In the genomic region with DNA sequence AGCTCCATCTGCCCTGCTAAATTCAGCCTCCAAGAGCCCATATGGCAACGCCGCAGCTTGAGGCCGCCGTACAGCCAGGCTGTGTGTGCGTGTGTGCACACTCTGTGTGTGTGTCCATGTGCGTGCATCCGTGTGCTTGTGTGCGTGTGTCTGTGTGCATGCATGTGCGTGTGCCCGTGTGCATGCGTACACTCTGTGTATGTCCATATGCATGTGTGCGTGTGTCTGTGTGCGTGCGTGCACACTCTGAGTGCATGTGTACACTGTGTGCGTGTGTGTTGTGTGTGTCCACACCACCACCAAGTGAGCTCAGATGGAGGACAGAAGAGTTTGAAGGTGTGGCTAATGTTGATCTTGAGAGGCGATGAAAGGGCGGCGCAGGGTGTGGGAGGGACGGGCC, we compare ENCODE assay signal across 2 cellular contexts.
TF ChIP-seq lines count a peak whose summit lies in the region.

No MANE protein-coding gene starts in this region.

TF ChIP-seq in HEK293, 187 proteins besides CTCF, POLR2A, EP300 and RAD21 (continued from another document):
- no peak for TF ChIP-seq ZSCAN30 (tag by site-specific recombination; IDR thresholded peaks at IDR 0.05)
- TF ChIP-seq ZNF747 (tag by site-specific recombination; IDR thresholded peaks at IDR 0.05) = no peak
TF ChIP-seq in HEK293: peak in this region for 1.

TF ChIP-seq in GM12878, 131 proteins besides CTCF, POLR2A, EP300 and RAD21:
- TF ChIP-seq, protein P1, sequence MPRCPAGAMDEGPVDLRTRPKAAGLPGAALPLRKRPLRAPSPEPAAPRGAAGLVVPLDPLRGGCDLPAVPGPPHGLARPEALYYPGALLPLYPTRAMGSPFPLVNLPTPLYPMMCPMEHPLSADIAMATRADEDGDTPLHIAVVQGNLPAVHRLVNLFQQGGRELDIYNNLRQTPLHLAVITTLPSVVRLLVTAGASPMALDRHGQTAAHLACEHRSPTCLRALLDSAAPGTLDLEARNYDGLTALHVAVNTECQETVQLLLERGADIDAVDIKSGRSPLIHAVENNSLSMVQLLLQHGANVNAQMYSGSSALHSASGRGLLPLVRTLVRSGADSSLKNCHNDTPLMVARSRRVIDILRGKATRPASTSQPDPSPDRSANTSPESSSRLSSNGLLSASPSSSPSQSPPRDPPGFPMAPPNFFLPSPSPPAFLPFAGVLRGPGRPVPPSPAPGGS (IDR thresholded peaks at IDR 0.05; ENCODE audit: borderline replicate concordance, insufficient read depth, low read depth, low read length, poor library complexity, severe bottlenecking) = peak; percentile 93
- TF ChIP-seq, protein P2, sequence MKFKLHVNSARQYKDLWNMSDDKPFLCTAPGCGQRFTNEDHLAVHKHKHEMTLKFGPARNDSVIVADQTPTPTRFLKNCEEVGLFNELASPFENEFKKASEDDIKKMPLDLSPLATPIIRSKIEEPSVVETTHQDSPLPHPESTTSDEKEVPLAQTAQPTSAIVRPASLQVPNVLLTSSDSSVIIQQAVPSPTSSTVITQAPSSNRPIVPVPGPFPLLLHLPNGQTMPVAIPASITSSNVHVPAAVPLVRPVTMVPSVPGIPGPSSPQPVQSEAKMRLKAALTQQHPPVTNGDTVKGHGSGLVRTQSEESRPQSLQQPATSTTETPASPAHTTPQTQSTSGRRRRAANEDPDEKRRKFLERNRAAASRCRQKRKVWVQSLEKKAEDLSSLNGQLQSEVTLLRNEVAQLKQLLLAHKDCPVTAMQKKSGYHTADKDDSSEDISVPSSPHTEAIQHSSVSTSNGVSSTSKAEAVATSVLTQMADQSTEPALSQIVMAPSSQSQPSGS (IDR thresholded peaks at IDR 0.05; ENCODE audit: low read length) = no peak
TF ChIP-seq in GM12878: peak in this region for 1.
